25 cellular contexts compared by ENCODE assay signal in the genomic region with DNA sequence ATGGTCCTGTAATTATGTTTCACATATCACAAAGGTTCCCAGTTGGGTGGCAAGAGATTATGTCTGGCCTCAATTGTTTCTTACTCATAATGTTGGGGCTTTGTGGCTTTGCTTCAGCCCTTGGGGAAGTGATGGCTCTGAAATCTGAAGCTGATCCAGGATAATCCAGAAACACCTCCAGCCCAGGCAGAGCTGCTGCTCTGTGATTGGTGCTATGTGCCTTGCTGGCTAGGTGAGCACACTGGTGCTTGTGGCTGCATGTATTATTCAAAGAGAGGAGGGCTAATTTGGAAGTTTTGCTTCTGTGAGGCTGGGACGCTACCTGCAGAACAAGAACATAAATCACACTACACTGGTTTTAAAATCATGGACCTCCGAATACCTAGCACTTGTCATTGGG.
"Had no signal": no experiment of that assay in that cellular context is flagged by ENCODE, and none has a peak within 500 bp of the region (broad histone marks: within the 10 kb centered on the region; RNA-seq: fewer than 3 reads in every experiment).

No MANE protein-coding gene starts in this region.

- H3K27ac ChIP-seq: left lung, lower lobe of right lung, neutrophil, ovary, right atrium auricular region, right lobe of liver, stomach, testis, thyroid gland, transverse colon, upper lobe of left lung, vagina had no signal

- H3K4me1 Mint-ChIP-seq: nephron; neural crest cell; stimulated activated naive B cell treated with anti-CD40 and anti-IgM and Interleukin-4, amounts not matched to agents 10 μg/mL and 1 μg/mL and 100 μg/mL, for 72 hours had no signal

- H3K9me3 ChIP-seq: left lung, lower lobe of right lung, neutrophil, ovary, right lobe of liver, stomach, testis, thyroid gland, transverse colon, upper lobe of left lung, vagina had no signal

- H3K36me3 ChIP-seq: left lung, lower lobe of right lung, neutrophil, ovary, right atrium auricular region, right lobe of liver, stomach, thyroid gland, transverse colon, upper lobe of left lung, vagina had no signal

- H3K27me3 Mint-ChIP-seq: naive thymus-derived CD8-positive, alpha-beta T cell; stimulated activated naive B cell treated with anti-CD40 and anti-IgM and Interleukin-4, amounts not matched to agents 10 μg/mL and 1 μg/mL and 100 μg/mL, for 72 hours had no signal

- H3K27ac Mint-ChIP-seq: nephron; progenitor cell of endocrine pancreas; stimulated activated naive B cell treated with anti-CD40 and anti-IgM and Interleukin-4, amounts not matched to agents 10 μg/mL and 1 μg/mL and 100 μg/mL, for 72 hours had no signal

- DNase-seq: left colon; left lung; lower lobe of right lung; mammary epithelial cell; mesenchymal stem cell; naive thymus-derived CD8-positive, alpha-beta T cell; occipital lobe; ovary; right lobe of liver; stimulated activated CD4-positive, alpha-beta T cell treated with anti-CD3 and anti-CD28 coated beads, Interleukin-1b, Interleukin-23, amount 100 ng/mL, for 48 hours; stimulated activated CD4-positive, alpha-beta T cell treated with anti-CD3 and anti-CD28 coated beads, Interleukin-2, amount 100 ng/mL, for 48 hours; stimulated activated naive B cell treated with anti-CD40 and anti-IgM and Interleukin-4, amounts not matched to agents 10 μg/mL and 1 μg/mL and 100 μg/mL, for 72 hours; stimulated activated naive CD8-positive, alpha-beta T cell treated with anti-CD3 and anti-CD28 coated beads, Interleukin-15, Interleukin-2, amounts not matched to agents 100 U/mL and 50 U/mL, for 24 hours; stomach; testis; thyroid gland; transverse colon; upper lobe of left lung had no signal

- H3K36me3 Mint-ChIP-seq: stimulated activated naive B cell treated with anti-CD40 and anti-IgM and Interleukin-4, amounts not matched to agents 10 μg/mL and 1 μg/mL and 100 μg/mL, for 72 hours had no signal

- H3K4me3 Mint-ChIP-seq: nephron; neural crest cell; stimulated activated naive B cell treated with anti-CD40 and anti-IgM and Interleukin-4, amounts not matched to agents 10 μg/mL and 1 μg/mL and 100 μg/mL, for 72 hours had no signal

- ATAC-seq: left colon; left lung; lower lobe of right lung; naive thymus-derived CD8-positive, alpha-beta T cell; right lobe of liver; stimulated activated naive B cell treated with anti-CD40 and anti-IgM and Interleukin-4, amounts not matched to agents 10 μg/mL and 1 μg/mL and 100 μg/mL, for 72 hours; stimulated activated naive CD8-positive, alpha-beta T cell treated with anti-CD3 and anti-CD28 coated beads, Interleukin-15, Interleukin-2, amounts not matched to agents 100 U/mL and 50 U/mL, for 24 hours had no signal

- H3K4me1 ChIP-seq: left lung, lower lobe of right lung, right atrium auricular region, right lobe of liver, stomach, testis, thyroid gland, transverse colon, upper lobe of left lung, vagina had no signal

- H3K27me3 ChIP-seq: left lung, neutrophil, ovary, right atrium auricular region, right lobe of liver, stomach, testis, thyroid gland, transverse colon, upper lobe of left lung, vagina had no signal

- H3K4me2 ChIP-seq: smooth muscle cell had no signal

- H3K4me3 ChIP-seq: left lung, lower lobe of right lung, ovary, right atrium auricular region, right lobe of liver, smooth muscle cell, stomach, testis, thyroid gland, transverse colon, upper lobe of left lung, vagina had no signal
